In the genomic region with DNA sequence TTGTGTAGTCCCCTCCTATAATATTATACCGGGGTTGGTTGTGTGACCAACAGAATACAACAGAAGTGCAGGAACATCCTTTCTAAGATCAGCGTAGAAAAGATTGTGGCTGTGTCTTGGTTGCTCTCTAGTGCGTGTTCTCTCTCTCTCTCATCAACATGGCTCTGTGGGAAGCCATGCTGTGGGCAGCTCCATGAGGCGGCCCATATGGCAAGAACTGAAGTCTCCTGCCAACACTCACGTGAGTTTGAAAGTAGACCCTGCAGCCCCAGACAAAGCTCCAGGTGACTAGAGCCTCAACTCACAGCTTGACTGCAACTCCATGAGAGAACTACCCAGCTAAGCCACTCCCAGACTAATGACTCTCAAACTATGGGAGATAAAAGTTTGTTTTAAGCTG, we compare ENCODE assay signal across 20 cellular contexts.
DNase-seq lines count a peak whose midpoint lies in the region; TF ChIP-seq lines count a peak whose summit lies in the region.
"Had no signal": no experiment of that assay in that cellular context is flagged by ENCODE, and none has a peak within 500 bp of the region (broad histone marks: within the 10 kb centered on the region; RNA-seq: fewer than 3 reads in every experiment).

No MANE protein-coding gene starts in this region.

- TF ChIP-seq EP300 in esophagus muscularis mucosa (IDR thresholded peaks at IDR 0.05): no peak

- H3K27me3 ChIP-seq in esophagus muscularis mucosa (no peaks in the 10 kb centered on the region), vagina (no peaks in the 10 kb centered on the region)
- H3K27me3 ChIP-seq: BE2C; BLaER1 treated with 17β-estradiol and CSF1 and Interleukin-3, amounts not matched to agents 10 nM and 100 nM had no signal

- no peak overlapping the region for H3K4me3 ChIP-seq in esophagus muscularis mucosa
- H3K4me3 ChIP-seq in vagina: no peak overlapping the region
- H3K4me3 ChIP-seq: A549; BLaER1 treated with 17β-estradiol and CSF1 and Interleukin-3, amounts not matched to agents 10 nM and 100 nM; GM12878; GM23248 had no signal

- H3K27ac ChIP-seq in esophagus muscularis mucosa (replicated peaks in 1 of 4): no peak overlapping the region
- H3K27ac ChIP-seq in vagina: no peak overlapping the region
- H3K27ac ChIP-seq: A549; BLaER1 treated with 17β-estradiol and CSF1 and Interleukin-3, amounts not matched to agents 10 nM and 100 nM; GM23248 had no signal

- 97% methylated on average over 4 of the region's 5 CpGs for WGBS in esophagus muscularis mucosa

- in situ Hi-C loops in G401 (cut with HindIII; ENCODE audit: low sequenced_read_pairs): no loop called here

- H3K4me1 ChIP-seq in esophagus muscularis mucosa (no peaks in the 10 kb centered on the region), vagina (no peaks in the 10 kb centered on the region)
- H3K4me1 ChIP-seq: A549; BE2C; BLaER1 treated with 17β-estradiol and CSF1 and Interleukin-3, amounts not matched to agents 10 nM and 100 nM had no signal

- TF ChIP-seq CTCF in esophagus muscularis mucosa (IDR thresholded peaks at IDR 0.05): no peak
- no peak for TF ChIP-seq CTCF in vagina (IDR thresholded peaks at IDR 0.05)

- TF ChIP-seq POLR2A in esophagus muscularis mucosa (IDR thresholded peaks at IDR 0.05; ENCODE audit: low read depth) (no peak), vagina (IDR thresholded peaks at IDR 0.05) (no peak)

- intact Hi-C loops in esophagus muscularis mucosa (cut with DNase I): no loop called here
- intact Hi-C loops in vagina (cut with DNase I): no loop called here

- DNase-seq in G401 (ENCODE audit: low spot score) (peak; percentile 79), NCI-H69 (lab: John Stamatoyannopoulos, UW) (peak; percentile 71), esophagus muscularis mucosa (ENCODE audit: extremely low spot score) (peak; percentile 74), NCI-H82 (lab: John Stamatoyannopoulos, UW) (no peak), vagina (ENCODE audit: extremely low spot score in 2 of 2) (no peak), SKM-1 treated with dmso at 0.1 percent for 144 hours (lab: John Stamatoyannopoulos, UW; ENCODE audit: unreplicated experiment) (no peak)
- DNase-seq: 8988T; ACHN; BE2C; CD4-positive, alpha-beta T cell; CD8-positive, alpha-beta memory T cell; DMS153; DND-41; GDM1; GM23248; H7; HCEC 1CT had no signal

- H3K9me3 ChIP-seq in esophagus muscularis mucosa (no peaks in the 10 kb centered on the region), vagina (no peaks in the 10 kb centered on the region)
- H3K9me3 ChIP-seq: A549, BE2C had no signal

- H3K36me3 ChIP-seq in esophagus muscularis mucosa (no peaks in the 10 kb centered on the region), vagina (no peaks in the 10 kb centered on the region)
- H3K36me3 ChIP-seq: BE2C; BLaER1 treated with 17β-estradiol and CSF1 and Interleukin-3, amounts not matched to agents 10 nM and 100 nM had no signal

Comparison
In these comparisons a context has a peak if more than half of its experiments do, and no peak if none do; other contexts are left out.
1. DNase-seq: peak in G401 (single experiment), NCI-H69 (single experiment) and esophagus muscularis mucosa (single experiment); none in NCI-H82 (single experiment), vagina (0 of 2) and SKM-1 treated with dmso at 0.1 percent for 144 hours (single experiment).